In the genomic region with DNA sequence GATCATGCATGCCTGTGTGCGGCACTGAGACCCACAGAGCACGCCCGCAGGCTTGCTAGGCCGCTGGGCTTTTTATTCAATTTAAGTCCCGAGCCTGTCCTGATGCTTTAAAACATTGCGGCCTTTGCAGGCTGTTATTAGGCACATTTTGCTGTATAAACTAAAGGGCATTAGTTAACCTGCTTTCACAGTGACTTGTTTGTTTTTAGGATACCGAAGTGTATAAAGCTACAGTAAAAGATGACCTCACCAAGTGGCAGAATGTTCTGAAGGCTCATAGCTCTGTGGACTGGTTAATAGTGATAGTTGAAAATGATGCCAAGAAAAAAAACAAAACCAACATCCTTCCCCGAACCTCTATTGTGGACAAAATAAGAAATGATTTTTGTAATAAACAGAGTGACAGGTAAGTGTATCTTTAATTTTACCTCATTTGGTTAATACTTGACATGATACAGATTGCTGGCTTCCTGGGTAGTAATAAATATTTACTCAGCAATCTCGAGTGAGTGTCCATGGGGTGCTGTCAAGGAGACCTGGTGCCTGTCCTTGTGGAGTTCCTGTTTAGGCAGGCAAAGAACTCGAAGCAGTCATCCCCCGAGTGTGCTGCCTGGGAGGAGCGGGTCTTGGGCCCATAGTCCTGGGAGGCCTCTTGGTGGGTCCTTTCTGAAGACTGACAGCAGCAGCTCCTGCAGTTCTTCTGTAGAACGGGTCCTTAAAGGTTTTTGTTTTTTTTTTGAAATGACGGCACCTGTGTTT, we compare ENCODE assay signal across 1 cellular context.
TF ChIP-seq lines count a peak whose summit lies in the region.

No MANE protein-coding gene starts in this region.

TF ChIP-seq in HepG2, 621 proteins besides CTCF, POLR2A, EP300 and RAD21:
- TF ChIP-seq ZNF580 (CRISPR knock-in tag; IDR thresholded peaks at IDR 0.05; ENCODE audit: borderline replicate concordance, low read depth) (no peak), ATF6 (CRISPR knock-in tag; conservative IDR thresholded peaks at IDR 0.05) (no peak), IKZF4 (CRISPR knock-in tag; IDR thresholded peaks at IDR 0.05; ENCODE audit: borderline replicate concordance, low read depth, not compliant biosample characterization) (no peak), RFXAP (CRISPR knock-in tag; IDR thresholded peaks at IDR 0.05; ENCODE audit: borderline replicate concordance) (no peak), TMF1 (CRISPR knock-in tag; IDR thresholded peaks at IDR 0.05; ENCODE audit: low read depth) (no peak), NKX3-1 (CRISPR knock-in tag; IDR thresholded peaks at IDR 0.05) (no peak), AFF4 (CRISPR knock-in tag; IDR thresholded peaks at IDR 0.05) (no peak), ONECUT2 (CRISPR knock-in tag; IDR thresholded peaks at IDR 0.05) (no peak), MLLT10 (CRISPR knock-in tag; IDR thresholded peaks at IDR 0.05) (no peak), GLI4 (CRISPR knock-in tag; IDR thresholded peaks at IDR 0.05; ENCODE audit: borderline replicate concordance) (no peak), RXRA (CRISPR knock-in tag; IDR thresholded peaks at IDR 0.05) (no peak), ZFP37 (CRISPR knock-in tag; IDR thresholded peaks at IDR 0.05; ENCODE audit: borderline replicate concordance) (no peak), ARID5B (CRISPR knock-in tag; IDR thresholded peaks at IDR 0.05) (no peak), NPAS2 (CRISPR knock-in tag; IDR thresholded peaks at IDR 0.05; ENCODE audit: borderline replicate concordance) (no peak), ZNF430 (CRISPR knock-in tag; IDR thresholded peaks at IDR 0.05) (no peak), NFIB (CRISPR knock-in tag; IDR thresholded peaks at IDR 0.05; ENCODE audit: borderline replicate concordance) (no peak), NCOA1 (CRISPR knock-in tag; IDR thresholded peaks at IDR 0.05) (no peak)
- TF ChIP-seq, protein P1, sequence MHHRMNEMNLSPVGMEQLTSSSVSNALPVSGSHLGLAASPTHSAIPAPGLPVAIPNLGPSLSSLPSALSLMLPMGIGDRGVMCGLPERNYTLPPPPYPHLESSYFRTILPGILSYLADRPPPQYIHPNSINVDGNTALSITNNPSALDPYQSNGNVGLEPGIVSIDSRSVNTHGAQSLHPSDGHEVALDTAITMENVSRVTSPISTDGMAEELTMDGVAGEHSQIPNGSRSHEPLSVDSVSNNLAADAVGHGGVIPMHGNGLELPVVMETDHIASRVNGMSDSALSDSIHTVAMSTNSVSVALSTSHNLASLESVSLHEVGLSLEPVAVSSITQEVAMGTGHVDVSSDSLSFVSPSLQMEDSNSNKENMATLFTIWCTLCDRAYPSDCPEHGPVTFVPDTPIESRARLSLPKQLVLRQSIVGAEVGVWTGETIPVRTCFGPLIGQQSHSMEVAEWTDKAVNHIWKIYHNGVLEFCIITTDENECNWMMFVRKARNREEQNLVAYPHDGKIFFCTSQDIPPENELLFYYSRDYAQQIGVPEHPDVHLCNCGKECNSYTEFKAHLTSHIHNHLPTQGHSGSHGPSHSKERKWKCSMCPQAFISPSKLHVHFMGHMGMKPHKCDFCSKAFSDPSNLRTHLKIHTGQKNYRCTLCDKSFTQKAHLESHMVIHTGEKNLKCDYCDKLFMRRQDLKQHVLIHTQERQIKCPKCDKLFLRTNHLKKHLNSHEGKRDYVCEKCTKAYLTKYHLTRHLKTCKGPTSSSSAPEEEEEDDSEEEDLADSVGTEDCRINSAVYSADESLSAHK (CRISPR knock-in tag; IDR thresholded peaks at IDR 0.05; ENCODE audit: borderline replicate concordance): no peak
TF ChIP-seq in HepG2: peak in this region for 0.
